Comparison of ENCODE assay signal across 38 cellular contexts in genomic region chr4:64368741-64369140, GRCh38. TPM values are rescaled to one million over a fixed set of nuclear protein-coding genes. Genes with fewer than 3 reads are reported as not detected.
"Had no signal": no experiment of that assay in that cellular context is flagged by ENCODE, and none has a peak within 500 bp of the region (broad histone marks: within the 10 kb centered on the region; RNA-seq: fewer than 3 reads in every experiment).

No MANE protein-coding gene starts in this region.

- H3K4me2 ChIP-seq: KMS-11 had no signal

- H3K9me3 ChIP-seq: MG63 had no signal

- H3K27me3 ChIP-seq: MG63 had no signal

- H3K9ac ChIP-seq: KMS-11 had no signal

- H3K27ac ChIP-seq: KMS-11 had no signal

- DNase-seq: Karpas-422, Kasumi-1, MG63, MM.1S, MV-4-11, NCI-H1048, NCI-H1092, NCI-H1092 treated with DMSO at 0.1 percent for 48 hours, NCI-H1105, NCI-H1105 treated with DMSO at 0.1 percent for 48 hours, NCI-H1417 treated with DMSO at 0.1 percent for 48 hours, NCI-H1436, NCI-H1436 treated with DMSO at 0.1 percent for 48 hours, NCI-H146, NCI-H1694, NCI-H1694 treated with DMSO at 0.1 percent for 48 hours, NCI-H187, NCI-H187 treated with DMSO at 0.1 percent for 48 hours, NCI-H1930, NCI-H2029, NCI-H2029 treated with DMSO at 0.1 percent for 48 hours, NCI-H2081, NCI-H2081 treated with DMSO at 0.1 percent for 48 hours, NCI-H2107, NCI-H2171, NCI-H2171 treated with DMSO at 0.1 percent for 48 hours, NCI-H2227 treated with DMSO at 0.1 percent for 48 hours, NCI-H226, NCI-H345, NCI-H446, NCI-H446 treated with DMSO at 0.1 percent for 48 hours, NCI-H510A, NCI-H510A treated with DMSO at 0.1 percent for 48 hours had no signal

- H3K4me3 ChIP-seq: MG63 had no signal

- H3K36me3 ChIP-seq: MG63 had no signal

RNA-seq across cellular contexts. Expression of gene TECRL, which starts 40.5 kb away (rescaled TPM):
- total RNA-seq: LHCN-M2, M059J, MCF 10A, NCI-H460 had no signal
